Comparison of ENCODE assay signal across 8 cellular contexts in genomic region chr4:8441499-8442091, GRCh38. TPM values are rescaled to one million over a fixed set of nuclear protein-coding genes. Genes with fewer than 3 reads are reported as not detected.
DNase-seq lines count a peak whose midpoint lies in the region; ATAC-seq, FAIRE-seq and TF ChIP-seq lines count a peak whose summit lies in the region.

No MANE protein-coding gene starts in this region.

- H3K27me3 ChIP-seq in heart left ventricle (no peaks in the 10 kb centered on the region), GM12878 (replicated peaks in 1 of 2; ENCODE audit: control insufficient read depth in 2 of 2, insufficient read depth in 2 of 2, low read length in 1 of 2) (no peaks in the 10 kb centered on the region), lung (ENCODE audit: control insufficient read depth, insufficient read depth) (no peaks in the 10 kb centered on the region), upper lobe of right lung (no peaks in the 10 kb centered on the region)

- in situ Hi-C loops in GM12878 (cut with MboI), result no loop called here

- no peaks in the 10 kb centered on the region for H4K20me1 ChIP-seq in GM12878 (ENCODE audit: control insufficient read depth, insufficient read depth)

- H3K27ac ChIP-seq in heart left ventricle, result peak overlapping the region in 4 of 12 donors; percentile 91 to 96 (median 94)
- H3K27ac ChIP-seq in GM12878 (ENCODE audit: control insufficient read depth, insufficient read depth), result peak overlapping the region; percentile 76
- H3K27ac ChIP-seq in lung (ENCODE audit: low read depth in 1 of 2, low read length in 1 of 2), result no peak overlapping the region
- peak overlapping the region; percentile 97 for H3K27ac ChIP-seq in upper lobe of right lung

- FAIRE-seq in GM12878 (lab: Jason Lieb, UNC), result no peak

- peaks cover 70% of the 10 kb centered on the region for H3K79me2 ChIP-seq in GM12878 (ENCODE audit: control insufficient read depth, insufficient read depth, low read length)

- peak overlapping the region; percentile 80 for H3K9ac ChIP-seq in GM12878 (ENCODE audit: control insufficient read depth, insufficient read depth, low read length)

- H3K9me3 ChIP-seq in heart left ventricle, result no peaks in the 10 kb centered on the region
- H3K9me3 ChIP-seq in GM12878 (replicated peaks; ENCODE audit: control insufficient read depth, insufficient read depth, low read length), result peaks cover 1% of the 10 kb centered on the region; the same call in 1 of the 3 replicates
- no peaks in the 10 kb centered on the region for H3K9me3 ChIP-seq in lung (ENCODE audit: control insufficient read depth in 2 of 2, insufficient read depth in 1 of 2, low read length in 1 of 2)
- no peaks in the 10 kb centered on the region for H3K9me3 ChIP-seq in upper lobe of right lung

- CTCF ChIA-PET in GM12878 (lab: Yijun Ruan, JAX), result no interaction called here

- H3K4me2 ChIP-seq in GM12878 (ENCODE audit: control insufficient read depth, insufficient read depth), result peak overlapping the region; percentile 73

- RAD21 ChIA-PET in GM12878 (lab: Charles Lee; ENCODE audit: unreplicated experiment), result interaction anchor here (2.1 kb wide), 1 partner anchor 13 kb away, joined by 9 read pairs; no protein-coding TSS in a partner anchor

- peaks cover 7 to 64% (median 55%) of the 10 kb centered on the region in 12 donors for H3K4me1 ChIP-seq in heart left ventricle
- H3K4me1 ChIP-seq in GM12878 (ENCODE audit: control insufficient read depth, insufficient read depth, low read length), result peaks cover 12% of the 10 kb centered on the region
- peaks cover 5 to 23% of the 10 kb centered on the region in 2 donors for H3K4me1 ChIP-seq in lung (ENCODE audit: control insufficient read depth in 2 of 2, insufficient read depth in 2 of 2, low read length in 2 of 2)
- H3K4me1 ChIP-seq in upper lobe of right lung, result peaks cover 53% of the 10 kb centered on the region

- H2AFZ ChIP-seq in GM12878 (ENCODE audit: control insufficient read depth, low read depth, low read length), result no peak overlapping the region

- SMC1A ChIA-PET in GM12878 (lab: Charles Lee; ENCODE audit: uncharacterized antibody, unreplicated experiment), result interaction anchor here (2.5 kb wide), 1 partner anchor 13 kb away, joined by 8 read pairs; no protein-coding TSS in a partner anchor

- no peak for TF ChIP-seq POLR2A in heart left ventricle (IDR thresholded peaks at IDR 0.05)
- no peak for TF ChIP-seq POLR2A in GM12878 (IDR thresholded peaks at IDR 0.05; ENCODE audit: low read depth, low read length)

- intact Hi-C loops in heart left ventricle (cut with DNase I) (no loop called here), Right ventricle myocardium superior (cut with DNase I) (no loop called here), GM12878 (cut with micrococcal nuclease; ENCODE audit: unreplicated experiment) (no loop called here), upper lobe of right lung (cut with DNase I) (no loop called here)

- no peak for TF ChIP-seq CTCF in heart left ventricle (IDR thresholded peaks at IDR 0.05)
- TF ChIP-seq CTCF in GM12878 (IDR thresholded peaks at IDR 0.05 in 2 of 3, conservative IDR thresholded peaks at IDR 0.05 in 1 of 3; ENCODE audit: control insufficient read depth in 2 of 3, extremely low read depth in 1 of 3, insufficient read depth in 1 of 3, low read depth in 3 of 3, low read length in 3 of 3), result no peak
- TF ChIP-seq CTCF in lung (IDR thresholded peaks at IDR 0.05; ENCODE audit: control extremely low read depth, extremely low read depth), result no peak
- TF ChIP-seq CTCF in upper lobe of right lung (IDR thresholded peaks at IDR 0.05), result no peak
- TF ChIP-seq CTCF in omental fat pad (IDR thresholded peaks at IDR 0.05), result no peak

- no peak for DNase-seq in heart left ventricle
- DNase-seq in Right ventricle myocardium superior, result no peak
- DNase-seq in GM12878 (ENCODE audit: low read depth, low spot score), result no peak
- DNase-seq in lung (ENCODE audit: low spot score), result no peak
- DNase-seq in upper lobe of right lung, result no peak
- no peak for DNase-seq in omental fat pad (ENCODE audit: low spot score)

- WGBS in heart left ventricle, 4 donors, result 51 to 64% (median 57%) methylated on average over 17 of the region's 17 CpGs
- 75% methylated on average over 17 of the region's 17 CpGs for WGBS in GM12878 (ENCODE audit: insufficient coverage, insufficient replicate concordance, low lambda C conversion rate, missing lambda C conversion rate)
- WGBS in lung, 2 donors, result 49 to 64% methylated on average over 17 of the region's 17 CpGs

- H3K36me3 ChIP-seq in heart left ventricle, result peaks cover 0 to 9% (median 3%) of the 10 kb centered on the region in 9 donors
- peaks cover 0 to 2% of the 10 kb centered on the region in 2 experiments; a peak in 3 of 4 replicates for H3K36me3 ChIP-seq in GM12878 (ENCODE audit: control insufficient read depth in 2 of 2, insufficient read depth in 2 of 2, low read length in 1 of 2)
- H3K36me3 ChIP-seq in lung (ENCODE audit: control insufficient read depth in 2 of 2, insufficient read depth in 2 of 2, low read length in 2 of 2), result peaks cover 0 to under 1% of the 10 kb centered on the region in 2 donors
- peaks cover 7% of the 10 kb centered on the region for H3K36me3 ChIP-seq in upper lobe of right lung

- TF ChIP-seq EP300 in GM12878 (IDR thresholded peaks at IDR 0.05; ENCODE audit: borderline replicate concordance in 1 of 2, control insufficient read depth in 1 of 2, low read depth in 2 of 2, low read length in 2 of 2), result no peak

- POLR2A ChIA-PET in GM12878 (lab: Charles Lee), result interaction anchor here (2.6 kb wide), 1 partner anchor 14 kb away, joined by 11 read pairs; no protein-coding TSS in a partner anchor

- ATAC-seq in heart left ventricle (no peak), Right ventricle myocardium superior (ENCODE audit: poor library complexity) (no peak), GM12878 (no peak), lung (ENCODE audit: insufficient read depth, low FRiP score) (no peak), upper lobe of right lung (no peak), GM18520 (IDR thresholded peaks at IDR 0.05; ENCODE audit: unreplicated experiment) (no peak), GM21381 (IDR thresholded peaks at IDR 0.05; ENCODE audit: unreplicated experiment) (no peak), omental fat pad (ENCODE audit: low FRiP score) (no peak)

- H3K4me3 ChIP-seq in heart left ventricle, result peak overlapping the region; percentile 66 to 100 (median 93)
- peak overlapping the region; percentile 87 for H3K4me3 ChIP-seq in GM12878
- peak overlapping the region; percentile 99 for H3K4me3 ChIP-seq in lung
- H3K4me3 ChIP-seq in upper lobe of right lung, result peak overlapping the region; percentile 99

- no peak for TF ChIP-seq RAD21 in GM12878 (IDR thresholded peaks at IDR 0.05; ENCODE audit: insufficient read depth, low read depth, low read length)

- TSS peak; percentile 57 for BruUV-seq in GM12878 (replicated peaks; lab: Mats Ljungman, UMichigan)

TF ChIP-seq in GM12878, 131 proteins besides CTCF, POLR2A, EP300 and RAD21:
- TF ChIP-seq NFIC (IDR thresholded peaks at IDR 0.05; ENCODE audit: low read depth, low read length) (no peak), CEBPB (IDR thresholded peaks at IDR 0.05; ENCODE audit: borderline replicate concordance in 1 of 2, low read depth in 2 of 2, low read length in 2 of 2) (peak in 1 of 2 experiments; percentile 53; a peak in 1 of 4 replicates)

RNA-seq across cellular contexts. Expression of gene TRMT44, which starts 1.0 kb away (rescaled TPM):
- total RNA-seq in heart left ventricle (10 to 100 TPM in 1 of 9 donors, 1 to 10 TPM in 8; 7.6 to 11.7 (median 8.6) TPM), Right ventricle myocardium superior (8.4 TPM), GM12878 (2014; rRNA removed) (11.3 and 15.8 TPM in 2 replicates), GM12878 (2014; rRNA removed; fragmentation: Illumina TruSeq; extraction: Trizol) (8.5 and 9.2 TPM in 2 replicates), GM12878 (2021) (16.6 and 18.5 TPM in 2 replicates), lung (10 to 100 TPM; 22.6 to 24.8 TPM), upper lobe of right lung (24.2 TPM), omental fat pad (10 to 100 TPM; 18.1 to 28.3 (median 23.1) TPM)
- polyA plus RNA-seq in heart left ventricle (1 to 10 TPM; 6.1 to 6.7 TPM), GM12878 (2011; rRNA removed) (9.2 and 10.0 TPM in 2 replicates), GM12878 (2014; fragmentation: Illumina TruSeq; extraction: Trizol) (7.0 and 7.2 TPM in 2 replicates), GM12878 (2014; fragmentation: Nextera tagmentation; extraction: Ambion mirVana) (1 to 10 TPM; 1.3 to 2.3 TPM), GM12878 (2014; rRNA removed) (12.8 and 14.1 TPM in 2 replicates), GM12878 (2016; fragmentation: Nextera tagmentation; extraction: Ambion mirVana) (10 to 100 TPM; 11.1 to 11.5 TPM), lung (1 to 10 TPM; 7.3 to 7.4 TPM)
- total RNA-seq in GM12878 (2013; cell fraction: nucleolus; rRNA removed), result 102 and 111 TPM in 2 replicates
- polyA plus RNA-seq in GM12878 (2011; ENCODE audit: low read depth), result 4.4 TPM
- 8.3 and 11.6 TPM in 2 replicates for polyA plus RNA-seq in GM12878 (2011; cell fraction: cytosol; rRNA removed)
- 35.3 and 35.5 TPM in 2 replicates for polyA plus RNA-seq in GM12878 (2011; cell fraction: nucleus; rRNA removed)
- 7.5 and 8.4 TPM in 2 replicates for polyA plus RNA-seq in GM12878 (2012)
- 11.7 and 15.8 TPM in 2 replicates for polyA minus RNA-seq in GM12878 (2011; rRNA and poly(A)+ RNA removed)
- 4.7 and 6.0 TPM in 2 replicates for polyA minus RNA-seq in GM12878 (2011; cell fraction: cytosol; rRNA and poly(A)+ RNA removed)
- 27.3 and 51.9 TPM in 2 replicates for polyA minus RNA-seq in GM12878 (2011; cell fraction: nucleus; rRNA and poly(A)+ RNA removed)

RNA-seq across cellular contexts. Expression of gene ACOX3, which starts 1.1 kb away (rescaled TPM):
- 10 to 100 TPM; 18.8 to 51.6 (median 24.1) TPM for total RNA-seq in heart left ventricle
- polyA plus RNA-seq in heart left ventricle, result 10 to 100 TPM; 16.9 to 27.0 TPM
- total RNA-seq in Right ventricle myocardium superior, result 22.5 TPM
- 33.3 and 40.4 TPM in 2 replicates for total RNA-seq in GM12878 (2013; cell fraction: nucleolus; rRNA removed)
- total RNA-seq in GM12878 (2014; rRNA removed), result 20.3 and 23.7 TPM in 2 replicates
- total RNA-seq in GM12878 (2014; rRNA removed; fragmentation: Illumina TruSeq; extraction: Trizol), result 13.0 and 13.3 TPM in 2 replicates
- 23.6 and 26.4 TPM in 2 replicates for total RNA-seq in GM12878 (2021)
- polyA plus RNA-seq in GM12878 (2011; ENCODE audit: low read depth), result 7.7 TPM
- polyA plus RNA-seq in GM12878 (2011; rRNA removed), result 6.1 and 7.7 TPM in 2 replicates
- polyA plus RNA-seq in GM12878 (2011; cell fraction: cytosol; rRNA removed), result 8.0 and 9.1 TPM in 2 replicates
- 17.6 and 24.8 TPM in 2 replicates for polyA plus RNA-seq in GM12878 (2011; cell fraction: nucleus; rRNA removed)
- 13.9 and 18.9 TPM in 2 replicates for polyA plus RNA-seq in GM12878 (2012)
- 14.5 and 19.4 TPM in 2 replicates for polyA plus RNA-seq in GM12878 (2014; fragmentation: Illumina TruSeq; extraction: Trizol)
- polyA plus RNA-seq in GM12878 (2014; fragmentation: Nextera tagmentation; extraction: Ambion mirVana), result 1 to 10 TPM; 2.0 to 2.6 TPM
- 13.1 and 13.6 TPM in 2 replicates for polyA plus RNA-seq in GM12878 (2014; rRNA removed)
- polyA plus RNA-seq in GM12878 (2016; fragmentation: Nextera tagmentation; extraction: Ambion mirVana), result 10 to 100 TPM; 21.5 to 24.5 TPM
- 8.2 and 9.2 TPM in 2 replicates for polyA minus RNA-seq in GM12878 (2011; rRNA and poly(A)+ RNA removed)
- 3.8 and 4.0 TPM in 2 replicates for polyA minus RNA-seq in GM12878 (2011; cell fraction: cytosol; rRNA and poly(A)+ RNA removed)
- polyA minus RNA-seq in GM12878 (2011; cell fraction: nucleus; rRNA and poly(A)+ RNA removed), result 9.6 and 10.5 TPM in 2 replicates
- 10 to 100 TPM; 26.9 to 32.2 TPM for total RNA-seq in lung
- polyA plus RNA-seq in lung, result 10 to 100 TPM; 15.6 to 16.1 TPM
- 21.6 TPM for total RNA-seq in upper lobe of right lung
- 10 to 100 TPM; 14.7 to 28.2 (median 23.6) TPM for total RNA-seq in omental fat pad

Comparison
In these comparisons a context has a peak if more than half of its experiments do, and no peak if none do; other contexts are left out.
1. H3K27ac ChIP-seq: peak in GM12878 (single experiment) and upper lobe of right lung (single experiment); none in lung (0 of 2).
2. Peak in every context shown above with its lines, with median percentiles within 50 percentile points of each other: H3K4me3 ChIP-seq.